Comparison of ENCODE assay signal across 8 cellular contexts in the genomic region with DNA sequence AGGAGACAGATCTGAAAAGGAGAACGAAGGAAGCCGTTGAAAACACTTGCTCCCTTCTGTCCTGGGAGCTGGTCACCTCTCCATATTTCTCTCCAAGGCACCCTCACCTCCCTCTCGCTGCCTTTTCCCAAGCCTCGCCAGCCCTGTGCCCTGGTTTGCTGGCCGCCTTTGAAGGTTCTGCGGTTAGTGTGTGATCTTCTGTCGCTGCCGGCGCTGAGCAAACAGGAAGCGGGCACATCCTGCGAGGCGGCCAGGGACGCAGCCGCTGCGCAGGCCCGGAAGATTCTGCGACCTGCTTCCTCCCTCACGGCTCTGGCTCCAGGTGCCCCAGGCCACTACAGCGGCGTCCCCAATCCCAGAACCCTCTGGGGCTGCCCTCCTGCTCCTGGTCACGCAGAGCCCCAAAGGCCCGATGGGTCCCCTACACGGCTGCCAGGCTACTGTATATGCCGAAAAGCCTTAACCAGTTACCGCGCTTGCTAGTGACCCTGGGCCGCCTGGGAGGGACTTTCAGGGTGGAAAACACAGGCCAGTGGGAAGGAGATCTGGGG. TPM values are rescaled to one million over a fixed set of nuclear protein-coding genes. Genes with fewer than 3 reads are reported as not detected.
DNase-seq lines count a peak whose midpoint lies in the region; TF ChIP-seq lines count a peak whose summit lies in the region.

No MANE protein-coding gene starts in this region.

- BruUV-seq in mammary epithelial cell (replicated peaks; lab: Mats Ljungman, UMichigan), result no TSS peak

- dilution Hi-C loops in mammary epithelial cell (cut with HindIII; ENCODE audit: low sequenced_read_pairs), result no loop called here

- peak overlapping the region; percentile 87 to 99 (median 97) for H3K27ac Mint-ChIP-seq in IgD-negative memory B cell

- no peak overlapping the region for H3K4me2 ChIP-seq in mammary epithelial cell (ENCODE audit: insufficient read depth, low read depth, low read length)

- no peaks in the 10 kb centered on the region for H4K20me1 ChIP-seq in mammary epithelial cell (ENCODE audit: insufficient read depth, low read length)

- H3K4me1 Mint-ChIP-seq in IgD-negative memory B cell, result peaks cover 41 to 63% (median 60%) of the 10 kb centered on the region in 3 donors

- DNase-seq in activated CD4-positive, alpha-beta T cell treated with anti-CD3 and anti-CD28 coated beads for 48 hours, result peak; percentile 78
- DNase-seq in stimulated activated CD4-positive, alpha-beta T cell treated with anti-CD3 and anti-CD28 coated beads, Interleukin-12 subunit alpha, Interleukin-12 subunit beta, amount 100 ng/mL, for 4 hours, result peak; percentile 58
- DNase-seq in NCI-H524 treated with DMSO at 0.1 percent for 48 hours (lab: John Stamatoyannopoulos, UW) (no peak), mammary epithelial cell (no peak), GM19238 (ENCODE audit: insufficient read length, low spot score) (no peak)

- H3K4me3 ChIP-seq in esophagus (ENCODE audit: low read depth in 1 of 2, low read length in 2 of 2), result no peak overlapping the region
- H3K4me3 ChIP-seq in mammary epithelial cell (replicated peaks in 1 of 3; ENCODE audit: insufficient read depth in 1 of 3, low read depth in 2 of 3, low read length in 3 of 3), result no peak overlapping the region

- CTCF ChIA-PET in mammary epithelial cell (lab: Charles Lee; ENCODE audit: low non-redundant PET), result no interaction called here

- H3K27me3 Mint-ChIP-seq in IgD-negative memory B cell, result no peaks in the 10 kb centered on the region

- H3K36me3 Mint-ChIP-seq in IgD-negative memory B cell, result no peaks in the 10 kb centered on the region

- no peaks in the 10 kb centered on the region for H3K9me3 Mint-ChIP-seq in IgD-negative memory B cell

- no peak for TF ChIP-seq CTCF in mammary epithelial cell (conservative IDR thresholded peaks at IDR 0.05 in 1 of 2, IDR thresholded peaks at IDR 0.05 in 1 of 2; ENCODE audit: extremely low read depth in 1 of 2, insufficient read depth in 1 of 2, low read depth in 1 of 2, low read length in 2 of 2)

- H3K9me3 ChIP-seq in esophagus (ENCODE audit: control insufficient read depth in 2 of 2, insufficient read depth in 1 of 2, low read depth in 1 of 2, low read length in 1 of 2), result no peaks in the 10 kb centered on the region
- peaks cover 2% of the 10 kb centered on the region for H3K9me3 ChIP-seq in mammary epithelial cell (replicated peaks; ENCODE audit: insufficient read depth, low read length)

- TF ChIP-seq POLR2A in GM18951 (IDR thresholded peaks at IDR 0.05; ENCODE audit: extremely low read depth, insufficient read depth, insufficient read length), result peak; percentile 54

- H3K4me3 Mint-ChIP-seq in IgD-negative memory B cell, result peak overlapping the region; percentile 83 to 96 (median 92)

- in situ Hi-C loops in GM18951 (cut with MboI; ENCODE audit: low sequenced_read_pairs, unreplicated experiment), result no loop called here
- in situ Hi-C loops in mammary epithelial cell (cut with MboI; ENCODE audit: low sequenced_read_pairs in 2 of 2), result no loop called here

- H3K27ac ChIP-seq in esophagus (ENCODE audit: low read depth in 2 of 2, low read length in 1 of 2) (peak overlapping the region; percentile 38 to 77), mammary epithelial cell (ENCODE audit: insufficient read depth, low read depth, low read length) (no peak overlapping the region)

- intact Hi-C loops in mammary epithelial cell (cut with micrococcal nuclease), result no loop called here

- no peak overlapping the region for H3K9ac ChIP-seq in mammary epithelial cell (ENCODE audit: insufficient read depth, low read length)

- H3K36me3 ChIP-seq in esophagus (ENCODE audit: control insufficient read depth in 2 of 2, insufficient read depth in 2 of 2, low read length in 1 of 2) (no peaks in the 10 kb centered on the region), mammary epithelial cell (ENCODE audit: insufficient read depth, low read length) (no peaks in the 10 kb centered on the region)

- WGBS in esophagus, 2 donors, result 35 to 53% methylated on average over 27 of the region's 27 CpGs
- WGBS in mammary epithelial cell (ENCODE audit: low coverage, missing lambda C conversion rate), result 84% methylated on average over 21 of the region's 27 CpGs

- H3K4me1 ChIP-seq in esophagus (ENCODE audit: control insufficient read depth in 2 of 2, insufficient read depth in 2 of 2, low read length in 1 of 2), result no peaks in the 10 kb centered on the region
- no peaks in the 10 kb centered on the region for H3K4me1 ChIP-seq in mammary epithelial cell (ENCODE audit: insufficient read depth, low read length)

- no peaks in the 10 kb centered on the region for H3K79me2 ChIP-seq in mammary epithelial cell (ENCODE audit: insufficient read depth, low read length)

- no peak overlapping the region for H2AFZ ChIP-seq in mammary epithelial cell (ENCODE audit: low read depth, low read length)

- H3K27me3 ChIP-seq in esophagus (ENCODE audit: control insufficient read depth in 1 of 2, insufficient read depth in 2 of 2, low read length in 2 of 2) (peaks cover 0 to 2% of the 10 kb centered on the region in 2 donors), mammary epithelial cell (ENCODE audit: insufficient read depth, low read length) (no peaks in the 10 kb centered on the region)

RNA-seq across cellular contexts. Expression of a gene that starts 2.5 kb away (rescaled TPM):
- 203 TPM for polyA plus RNA-seq in IgD-negative memory B cell
- 1 to 10 TPM; 2.1 to 2.8 TPM for polyA plus RNA-seq in esophagus
- total RNA-seq in mammary epithelial cell, result not detected
- polyA plus RNA-seq in mammary epithelial cell, result not detected
- polyA minus RNA-seq in mammary epithelial cell, result not detected

RNA-seq across cellular contexts. Expression of a gene that starts 38.5 kb away (rescaled TPM):
- 0.26 TPM for polyA plus RNA-seq in IgD-negative memory B cell
- under 1 TPM; 0.14 to 0.35 TPM for polyA plus RNA-seq in esophagus
- total RNA-seq in mammary epithelial cell, result not detected
- polyA plus RNA-seq in mammary epithelial cell, result not detected
- polyA minus RNA-seq in mammary epithelial cell, result not detected

Comparison
In these comparisons a context has a peak if more than half of its experiments do, and no peak if none do; other contexts are left out.
1. DNase-seq: peak in activated CD4-positive, alpha-beta T cell treated with anti-CD3 and anti-CD28 coated beads for 48 hours (single experiment) and stimulated activated CD4-positive, alpha-beta T cell treated with anti-CD3 and anti-CD28 coated beads, Interleukin-12 subunit alpha, Interleukin-12 subunit beta, amount 100 ng/mL, for 4 hours (single experiment); none in NCI-H524 treated with DMSO at 0.1 percent for 48 hours (single experiment), mammary epithelial cell (single experiment) and GM19238 (single experiment).
2. RNA of a gene that starts 2.5 kb away (polyA plus RNA-seq): 203 TPM in IgD-negative memory B cell (single experiment); 2.1 to 2.8 TPM in esophagus and not detected in mammary epithelial cell (single experiment); every median in the first group is over 10 times any median in the second.